Comparison of ENCODE assay signal across 10 cellular contexts in genomic region chr3:181292984-181293383, GRCh38.
A peak's percentile ranks its signal among the peaks of the same experiment; 100 is the strongest.
DNase-seq lines count a peak whose midpoint lies in the region; ATAC-seq, FAIRE-seq and TF ChIP-seq lines count a peak whose summit lies in the region.
"Had no signal": no experiment of that assay in that cellular context is flagged by ENCODE, and none has a peak within 500 bp of the region (broad histone marks: within the 10 kb centered on the region; RNA-seq: fewer than 3 reads in every experiment).

No MANE protein-coding gene starts in this region.

- peak; percentile 78 for ATAC-seq in GM21381 (IDR thresholded peaks at IDR 0.05; ENCODE audit: unreplicated experiment)
- ATAC-seq in HG03135 (IDR thresholded peaks at IDR 0.05; ENCODE audit: unreplicated experiment) = peak; percentile 68
- ATAC-seq in Right ventricle myocardium superior (ENCODE audit: poor library complexity) = no peak

- H3K27me3 Mint-ChIP-seq in Calu3 (ENCODE audit: unreplicated experiment) = no peaks in the 10 kb centered on the region
- no peaks in the 10 kb centered on the region for H3K27me3 Mint-ChIP-seq in astrocyte (ENCODE audit: low read depth, unreplicated experiment)
- no peaks in the 10 kb centered on the region for H3K27me3 Mint-ChIP-seq in endothelial cell (ENCODE audit: unreplicated experiment)

- intact Hi-C loops in Calu3 (cut with micrococcal nuclease; ENCODE audit: unreplicated experiment) (no loop called here), lower leg skin (cut with DNase I; ENCODE audit: low total_unique reads) (no loop called here), Right ventricle myocardium superior (cut with DNase I) (no loop called here)

- H3K4me1 ChIP-seq in astrocyte (ENCODE audit: insufficient read depth, low read length) = no peaks in the 10 kb centered on the region

- BruUV-seq in Calu3 (replicated peaks; lab: Mats Ljungman, UMichigan) = no TSS peak

- no peak overlapping the region for H3K4me3 ChIP-seq in astrocyte (ENCODE audit: insufficient read depth, low read depth, low read length)
- H3K4me3 ChIP-seq in lower leg skin (ENCODE audit: low read depth, poor library complexity, severe bottlenecking) = no peak overlapping the region

- no peak overlapping the region for H3K9ac ChIP-seq in astrocyte (ENCODE audit: low read length)

- H3K4me3 Mint-ChIP-seq in Calu3 (ENCODE audit: low read depth, unreplicated experiment) (no peak overlapping the region), astrocyte (ENCODE audit: unreplicated experiment) (no peak overlapping the region), endothelial cell (ENCODE audit: unreplicated experiment) (no peak overlapping the region)
- H3K4me3 Mint-ChIP-seq: neural crest cell had no signal

- no peaks in the 10 kb centered on the region for H3K36me3 ChIP-seq in astrocyte (ENCODE audit: insufficient read depth, low read length)

- H3K79me2 ChIP-seq in astrocyte (ENCODE audit: insufficient read depth, low read length) = no peaks in the 10 kb centered on the region

- 24 to 32% methylated on average over 1 of the region's 1 CpG for WGBS in lower leg skin, 2 donors

- H3K4me1 Mint-ChIP-seq in Calu3 (ENCODE audit: low read depth, unreplicated experiment) = peaks cover 47% of the 10 kb centered on the region
- no peaks in the 10 kb centered on the region for H3K4me1 Mint-ChIP-seq in astrocyte (ENCODE audit: low read depth, unreplicated experiment)
- peaks cover 3% of the 10 kb centered on the region for H3K4me1 Mint-ChIP-seq in endothelial cell (ENCODE audit: unreplicated experiment)

- peak overlapping the region; percentile 41 for H3K4me2 ChIP-seq in astrocyte (ENCODE audit: low read length)

- no peak for FAIRE-seq in astrocyte (lab: Jason Lieb, UNC)

- H3K9me3 Mint-ChIP-seq in Calu3 (ENCODE audit: low read depth, unreplicated experiment) (no peaks in the 10 kb centered on the region), astrocyte (ENCODE audit: unreplicated experiment) (no peaks in the 10 kb centered on the region), endothelial cell (ENCODE audit: unreplicated experiment) (no peaks in the 10 kb centered on the region)
- H3K9me3 Mint-ChIP-seq: neural crest cell had no signal

- CTCF ChIA-PET in Calu3 (lab: Charles Lee) = interaction anchor here (0.6 to 1.0 kb wide), 6 partner anchors 14 to 414 kb away, joined by 3 to 5 read pairs (median 3); no protein-coding TSS in a partner anchor

- peak overlapping the region; percentile 79 for H3K27ac Mint-ChIP-seq in Calu3 (ENCODE audit: unreplicated experiment)
- no peak overlapping the region for H3K27ac Mint-ChIP-seq in astrocyte (ENCODE audit: unreplicated experiment)
- no peak overlapping the region for H3K27ac Mint-ChIP-seq in endothelial cell (ENCODE audit: unreplicated experiment)

- no peaks in the 10 kb centered on the region for H3K27me3 ChIP-seq in astrocyte (ENCODE audit: insufficient read depth, low read length)

- H4K20me1 ChIP-seq in astrocyte (ENCODE audit: insufficient read depth, low read length) = no peaks in the 10 kb centered on the region

- TF ChIP-seq POLR2A in lower leg skin (IDR thresholded peaks at IDR 0.05) = no peak

- H3K27ac ChIP-seq in astrocyte (ENCODE audit: low read depth, low read length) = no peak overlapping the region

- TF ChIP-seq CTCF in Calu3 (IDR thresholded peaks at IDR 0.05; ENCODE audit: unreplicated experiment) = no peak
- no peak for TF ChIP-seq CTCF in astrocyte (IDR thresholded peaks at IDR 0.05; ENCODE audit: insufficient read depth, low read depth, low read length)
- TF ChIP-seq CTCF in lower leg skin (IDR thresholded peaks at IDR 0.05) = no peak
- TF ChIP-seq CTCF in endothelial cell (IDR thresholded peaks at IDR 0.05; ENCODE audit: unreplicated experiment) = no peak

- H3K36me3 Mint-ChIP-seq in Calu3 (ENCODE audit: insufficient read depth, unreplicated experiment) (no peaks in the 10 kb centered on the region), astrocyte (ENCODE audit: low read depth, unreplicated experiment) (no peaks in the 10 kb centered on the region), endothelial cell (ENCODE audit: low read depth, unreplicated experiment) (no peaks in the 10 kb centered on the region)

- DNase-seq in Calu3 = no peak
- DNase-seq in astrocyte (ENCODE audit: low read depth) = peak; percentile 73
- no peak for DNase-seq in C1 segment of cervical spinal cord (lab: John Stamatoyannopoulos, UW)
- DNase-seq in lower leg skin (ENCODE audit: low spot score in 2 of 2) = no peak
- no peak for DNase-seq in endothelial cell (ENCODE audit: low spot score)
- no peak for DNase-seq in Right ventricle myocardium superior
- DNase-seq: KG1 had no signal

- H2AFZ ChIP-seq in astrocyte (ENCODE audit: low read depth, low read length) = no peak overlapping the region

- H3K9me3 ChIP-seq in astrocyte (ENCODE audit: insufficient read depth, low read depth, low read length) = no peaks in the 10 kb centered on the region
